ENCODE assay signal across 1 cellular context in genomic region chr11:45930031-45930794, GRCh38.
TF ChIP-seq lines count a peak whose summit lies in the region.

No MANE protein-coding gene starts in this region.

TF ChIP-seq in H1, 55 proteins besides CTCF, POLR2A, EP300 and RAD21:
- no peak for TF ChIP-seq GABPA (IDR thresholded peaks at IDR 0.05; ENCODE audit: borderline replicate concordance, insufficient read depth, low read length)
- TF ChIP-seq FOSL1 (IDR thresholded peaks at IDR 0.05; ENCODE audit: insufficient read depth, low read depth, low read length), result no peak
- TF ChIP-seq, protein P1, sequence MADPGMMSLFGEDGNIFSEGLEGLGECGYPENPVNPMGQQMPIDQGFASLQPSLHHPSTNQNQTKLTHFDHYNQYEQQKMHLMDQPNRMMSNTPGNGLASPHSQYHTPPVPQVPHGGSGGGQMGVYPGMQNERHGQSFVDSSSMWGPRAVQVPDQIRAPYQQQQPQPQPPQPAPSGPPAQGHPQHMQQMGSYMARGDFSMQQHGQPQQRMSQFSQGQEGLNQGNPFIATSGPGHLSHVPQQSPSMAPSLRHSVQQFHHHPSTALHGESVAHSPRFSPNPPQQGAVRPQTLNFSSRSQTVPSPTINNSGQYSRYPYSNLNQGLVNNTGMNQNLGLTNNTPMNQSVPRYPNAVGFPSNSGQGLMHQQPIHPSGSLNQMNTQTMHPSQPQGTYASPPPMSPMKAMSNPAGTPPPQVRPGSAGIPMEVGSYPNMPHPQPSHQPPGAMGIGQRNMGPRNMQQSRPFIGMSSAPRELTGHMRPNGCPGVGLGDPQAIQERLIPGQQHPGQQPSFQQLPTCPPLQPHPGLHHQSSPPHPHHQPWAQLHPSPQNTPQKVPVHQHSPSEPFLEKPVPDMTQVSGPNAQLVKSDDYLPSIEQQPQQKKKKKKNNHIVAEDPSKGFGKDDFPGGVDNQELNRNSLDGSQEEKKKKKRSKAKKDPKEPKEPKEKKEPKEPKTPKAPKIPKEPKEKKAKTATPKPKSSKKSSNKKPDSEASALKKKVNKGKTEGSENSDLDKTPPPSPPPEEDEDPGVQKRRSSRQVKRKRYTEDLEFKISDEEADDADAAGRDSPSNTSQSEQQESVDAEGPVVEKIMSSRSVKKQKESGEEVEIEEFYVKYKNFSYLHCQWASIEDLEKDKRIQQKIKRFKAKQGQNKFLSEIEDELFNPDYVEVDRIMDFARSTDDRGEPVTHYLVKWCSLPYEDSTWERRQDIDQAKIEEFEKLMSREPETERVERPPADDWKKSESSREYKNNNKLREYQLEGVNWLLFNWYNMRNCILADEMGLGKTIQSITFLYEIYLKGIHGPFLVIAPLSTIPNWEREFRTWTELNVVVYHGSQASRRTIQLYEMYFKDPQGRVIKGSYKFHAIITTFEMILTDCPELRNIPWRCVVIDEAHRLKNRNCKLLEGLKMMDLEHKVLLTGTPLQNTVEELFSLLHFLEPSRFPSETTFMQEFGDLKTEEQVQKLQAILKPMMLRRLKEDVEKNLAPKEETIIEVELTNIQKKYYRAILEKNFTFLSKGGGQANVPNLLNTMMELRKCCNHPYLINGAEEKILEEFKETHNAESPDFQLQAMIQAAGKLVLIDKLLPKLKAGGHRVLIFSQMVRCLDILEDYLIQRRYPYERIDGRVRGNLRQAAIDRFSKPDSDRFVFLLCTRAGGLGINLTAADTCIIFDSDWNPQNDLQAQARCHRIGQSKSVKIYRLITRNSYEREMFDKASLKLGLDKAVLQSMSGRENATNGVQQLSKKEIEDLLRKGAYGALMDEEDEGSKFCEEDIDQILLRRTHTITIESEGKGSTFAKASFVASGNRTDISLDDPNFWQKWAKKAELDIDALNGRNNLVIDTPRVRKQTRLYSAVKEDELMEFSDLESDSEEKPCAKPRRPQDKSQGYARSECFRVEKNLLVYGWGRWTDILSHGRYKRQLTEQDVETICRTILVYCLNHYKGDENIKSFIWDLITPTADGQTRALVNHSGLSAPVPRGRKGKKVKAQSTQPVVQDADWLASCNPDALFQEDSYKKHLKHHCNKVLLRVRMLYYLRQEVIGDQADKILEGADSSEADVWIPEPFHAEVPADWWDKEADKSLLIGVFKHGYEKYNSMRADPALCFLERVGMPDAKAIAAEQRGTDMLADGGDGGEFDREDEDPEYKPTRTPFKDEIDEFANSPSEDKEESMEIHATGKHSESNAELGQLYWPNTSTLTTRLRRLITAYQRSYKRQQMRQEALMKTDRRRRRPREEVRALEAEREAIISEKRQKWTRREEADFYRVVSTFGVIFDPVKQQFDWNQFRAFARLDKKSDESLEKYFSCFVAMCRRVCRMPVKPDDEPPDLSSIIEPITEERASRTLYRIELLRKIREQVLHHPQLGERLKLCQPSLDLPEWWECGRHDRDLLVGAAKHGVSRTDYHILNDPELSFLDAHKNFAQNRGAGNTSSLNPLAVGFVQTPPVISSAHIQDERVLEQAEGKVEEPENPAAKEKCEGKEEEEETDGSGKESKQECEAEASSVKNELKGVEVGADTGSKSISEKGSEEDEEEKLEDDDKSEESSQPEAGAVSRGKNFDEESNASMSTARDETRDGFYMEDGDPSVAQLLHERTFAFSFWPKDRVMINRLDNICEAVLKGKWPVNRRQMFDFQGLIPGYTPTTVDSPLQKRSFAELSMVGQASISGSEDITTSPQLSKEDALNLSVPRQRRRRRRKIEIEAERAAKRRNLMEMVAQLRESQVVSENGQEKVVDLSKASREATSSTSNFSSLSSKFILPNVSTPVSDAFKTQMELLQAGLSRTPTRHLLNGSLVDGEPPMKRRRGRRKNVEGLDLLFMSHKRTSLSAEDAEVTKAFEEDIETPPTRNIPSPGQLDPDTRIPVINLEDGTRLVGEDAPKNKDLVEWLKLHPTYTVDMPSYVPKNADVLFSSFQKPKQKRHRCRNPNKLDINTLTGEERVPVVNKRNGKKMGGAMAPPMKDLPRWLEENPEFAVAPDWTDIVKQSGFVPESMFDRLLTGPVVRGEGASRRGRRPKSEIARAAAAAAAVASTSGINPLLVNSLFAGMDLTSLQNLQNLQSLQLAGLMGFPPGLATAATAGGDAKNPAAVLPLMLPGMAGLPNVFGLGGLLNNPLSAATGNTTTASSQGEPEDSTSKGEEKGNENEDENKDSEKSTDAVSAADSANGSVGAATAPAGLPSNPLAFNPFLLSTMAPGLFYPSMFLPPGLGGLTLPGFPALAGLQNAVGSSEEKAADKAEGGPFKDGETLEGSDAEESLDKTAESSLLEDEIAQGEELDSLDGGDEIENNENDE (IDR thresholded peaks at IDR 0.05; ENCODE audit: insufficient replicate concordance, low read length), result no peak
- TF ChIP-seq CBX5 (IDR thresholded peaks at IDR 0.05; ENCODE audit: low read depth, low read length), result no peak
- no peak for TF ChIP-seq KDM5A (IDR thresholded peaks at IDR 0.05; ENCODE audit: low read length)
- no peak for TF ChIP-seq SAP30 (IDR thresholded peaks at IDR 0.05; ENCODE audit: insufficient read depth, insufficient replicate concordance, low read length)
- no peak for TF ChIP-seq RXRA (IDR thresholded peaks at IDR 0.05; ENCODE audit: insufficient read depth, low read depth, low read length)
- TF ChIP-seq TAF7 (optimal IDR thresholded peaks at IDR 0.05; ENCODE audit: borderline replicate concordance, low read depth, low read length), result no peak
- TF ChIP-seq CTBP2 (IDR thresholded peaks at IDR 0.05; ENCODE audit: borderline replicate concordance, insufficient read depth, insufficient read length, low read length), result no peak
- TF ChIP-seq PHF8 (conservative IDR thresholded peaks at IDR 0.05; ENCODE audit: low read depth, low read length), result no peak
- TF ChIP-seq MAFK (IDR thresholded peaks at IDR 0.05; ENCODE audit: low read depth, low read length), result no peak
- TF ChIP-seq SP4 (IDR thresholded peaks at IDR 0.05; ENCODE audit: low read length), result no peak
- TF ChIP-seq TBP (IDR thresholded peaks at IDR 0.05; ENCODE audit: low read depth, low read length), result no peak
- no peak for TF ChIP-seq KDM4A (IDR thresholded peaks at IDR 0.05; ENCODE audit: low read depth, low read length, severe bottlenecking)
- TF ChIP-seq, protein P2, sequence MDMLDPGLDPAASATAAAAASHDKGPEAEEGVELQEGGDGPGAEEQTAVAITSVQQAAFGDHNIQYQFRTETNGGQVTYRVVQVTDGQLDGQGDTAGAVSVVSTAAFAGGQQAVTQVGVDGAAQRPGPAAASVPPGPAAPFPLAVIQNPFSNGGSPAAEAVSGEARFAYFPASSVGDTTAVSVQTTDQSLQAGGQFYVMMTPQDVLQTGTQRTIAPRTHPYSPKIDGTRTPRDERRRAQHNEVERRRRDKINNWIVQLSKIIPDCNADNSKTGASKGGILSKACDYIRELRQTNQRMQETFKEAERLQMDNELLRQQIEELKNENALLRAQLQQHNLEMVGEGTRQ (IDR thresholded peaks at IDR 0.05; ENCODE audit: low read length), result no peak
- no peak for TF ChIP-seq HDAC6 (IDR thresholded peaks at IDR 0.05; ENCODE audit: low read depth, low read length)
- TF ChIP-seq E2F6 (IDR thresholded peaks at IDR 0.05), result no peak
- TF ChIP-seq SP1 (IDR thresholded peaks at IDR 0.05; ENCODE audit: low read depth, low read length), result no peak
